In the genomic region with DNA sequence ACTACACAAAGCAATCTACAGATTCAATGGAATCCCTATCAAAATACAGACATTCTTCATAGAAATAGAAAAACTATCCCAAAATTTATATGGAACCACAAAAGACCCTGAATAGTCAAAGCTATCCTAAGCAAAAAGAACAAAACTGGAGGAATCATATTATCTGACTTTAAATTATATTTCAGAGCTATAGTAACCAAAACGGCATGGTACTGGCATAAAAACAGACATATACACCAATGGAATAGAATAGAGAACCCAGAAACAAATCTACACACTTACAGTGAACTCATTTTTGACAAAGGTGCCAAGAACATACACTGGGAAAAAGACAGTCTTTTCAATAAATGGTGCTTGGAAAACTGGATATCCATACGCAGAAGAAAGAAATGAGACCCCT, we compare ENCODE assay signal across 4 cellular contexts. TPM values are rescaled to one million over a fixed set of nuclear protein-coding genes. Genes with fewer than 3 reads are reported as not detected.
"Had no signal": no experiment of that assay in that cellular context is flagged by ENCODE, and none has a peak within 500 bp of the region (broad histone marks: within the 10 kb centered on the region; RNA-seq: fewer than 3 reads in every experiment).

No MANE protein-coding gene starts in this region.

RNA-seq across cellular contexts. Expression of gene IL20, which starts 12.8 kb away (rescaled TPM):
- total RNA-seq: LHCN-M2, M059J, MCF 10A, NCI-H460 had no signal

RNA-seq across cellular contexts. Expression of gene IL24, which starts 44.6 kb away (rescaled TPM):
- total RNA-seq: NCI-H460 had no signal
